ENCODE assay signal across 8 cellular contexts in genomic region chr4:2934813-2935761, GRCh38. TPM values are rescaled to one million over a fixed set of nuclear protein-coding genes. Genes with fewer than 3 reads are reported as not detected.
DNase-seq lines count a peak whose midpoint lies in the region; ATAC-seq and TF ChIP-seq lines count a peak whose summit lies in the region.

No MANE protein-coding gene starts in this region.

- peaks cover 42% of the 10 kb centered on the region for H3K4me1 Mint-ChIP-seq in activated CD4-positive, alpha-beta T cell treated with anti-CD3 and anti-CD28 coated beads, Interleukin-2, amount 10 ng/mL, durations not matched to agents 24 days and 14 days

- H3K9me3 Mint-ChIP-seq in activated CD4-positive, alpha-beta T cell treated with anti-CD3 and anti-CD28 coated beads, Interleukin-2, amount 10 ng/mL, durations not matched to agents 24 days and 14 days = no peaks in the 10 kb centered on the region

- peak; percentile 38 for DNase-seq in AG09309 (ENCODE audit: low read depth)
- peak; percentile 23 for DNase-seq in NCI-H524 treated with DMSO at 0.1 percent for 48 hours (lab: John Stamatoyannopoulos, UW)
- DNase-seq in activated CD4-positive, alpha-beta T cell treated with anti-CD3 and anti-CD28 coated beads, Interleukin-2, amount 10 ng/mL, durations not matched to agents 24 days and 14 days = peak; percentile 99
- DNase-seq in coronary artery (ENCODE audit: low spot score) = peak; percentile 95
- peak; percentile 97 for DNase-seq in left lobe of liver (ENCODE audit: low spot score)
- peak; percentile 98 to 99 for DNase-seq in stimulated activated CD4-positive, alpha-beta T cell treated with anti-CD3 and anti-CD28 coated beads, Interleukin-1b, Interleukin-23, amount 100 ng/mL, for 4 hours (ENCODE audit: low read depth in 2 of 2)

- peak overlapping the region; percentile 90 for H3K4me3 Mint-ChIP-seq in activated CD4-positive, alpha-beta T cell treated with anti-CD3 and anti-CD28 coated beads, Interleukin-2, amount 10 ng/mL, durations not matched to agents 24 days and 14 days

- H3K36me3 Mint-ChIP-seq in activated CD4-positive, alpha-beta T cell treated with anti-CD3 and anti-CD28 coated beads, Interleukin-2, amount 10 ng/mL, durations not matched to agents 24 days and 14 days (ENCODE audit: low read depth) = peaks cover 59% of the 10 kb centered on the region

- H3K4me3 ChIP-seq in AG09309 (ENCODE audit: control insufficient read depth, low read depth, low read length) (peak overlapping the region; percentile 77), coronary artery (peak overlapping the region; percentile 98)

- intact Hi-C loops in activated CD4-positive, alpha-beta T cell treated with anti-CD3 and anti-CD28 coated beads, Interleukin-2, amount 10 ng/mL, durations not matched to agents 24 days and 14 days (cut with micrococcal nuclease) = loop anchor here (5.0 kb wide), 3 partner anchors 93 to 398 kb away; partner anchors contain the start of genes ADD1 and FAM193A

- no peaks in the 10 kb centered on the region for H3K27me3 Mint-ChIP-seq in activated CD4-positive, alpha-beta T cell treated with anti-CD3 and anti-CD28 coated beads, Interleukin-2, amount 10 ng/mL, durations not matched to agents 24 days and 14 days

- peak overlapping the region; percentile 90 to 94 for H3K27ac ChIP-seq in coronary artery

- ATAC-seq in GM19035 (IDR thresholded peaks at IDR 0.05; ENCODE audit: unreplicated experiment) = peak; percentile 50
- ATAC-seq in HG03460 (IDR thresholded peaks at IDR 0.05; ENCODE audit: unreplicated experiment) = peak; percentile 44
- peak; percentile 81 for ATAC-seq in left lobe of liver

- peak overlapping the region; percentile 93 for H3K27ac Mint-ChIP-seq in activated CD4-positive, alpha-beta T cell treated with anti-CD3 and anti-CD28 coated beads, Interleukin-2, amount 10 ng/mL, durations not matched to agents 24 days and 14 days

- TF ChIP-seq CTCF in AG09309 (IDR thresholded peaks at IDR 0.05; ENCODE audit: control insufficient read depth, insufficient read depth, low read depth, low read length, missing control alignments) (no peak), coronary artery (IDR thresholded peaks at IDR 0.05) (no peak)

RNA-seq across cellular contexts. Expression of gene NOP14, which starts 28.1 kb away (rescaled TPM):
- 132 and 141 TPM in 2 replicates for total RNA-seq in activated CD4-positive, alpha-beta T cell treated with anti-CD3 and anti-CD28 coated beads, Interleukin-2, amount 10 ng/mL, durations not matched to agents 24 days and 14 days
- 18.7 TPM for total RNA-seq in left lobe of liver

RNA-seq across cellular contexts. Expression of gene GRK4, which starts 28.3 kb away (rescaled TPM):
- total RNA-seq in activated CD4-positive, alpha-beta T cell treated with anti-CD3 and anti-CD28 coated beads, Interleukin-2, amount 10 ng/mL, durations not matched to agents 24 days and 14 days = 4.6 and 5.3 TPM in 2 replicates
- total RNA-seq in left lobe of liver = 3.2 TPM

Comparison
In these comparisons a context has a peak if more than half of its experiments do, and no peak if none do; other contexts are left out.
1. Peak in every context shown above with its lines: DNase-seq, ATAC-seq, H3K4me3 ChIP-seq and H3K27ac ChIP-seq.
2. DNase-seq: peak in every context shown above with its lines; median percentile 99 in activated CD4-positive, alpha-beta T cell treated with anti-CD3 and anti-CD28 coated beads, Interleukin-2, amount 10 ng/mL, durations not matched to agents 24 days and 14 days; 98 in stimulated activated CD4-positive, alpha-beta T cell treated with anti-CD3 and anti-CD28 coated beads, Interleukin-1b, Interleukin-23, amount 100 ng/mL, for 4 hours; 97 in left lobe of liver; 95 in coronary artery; 38 in AG09309; 23 in NCI-H524 treated with DMSO at 0.1 percent for 48 hours.